24 cellular contexts compared by ENCODE assay signal in the genomic region with DNA sequence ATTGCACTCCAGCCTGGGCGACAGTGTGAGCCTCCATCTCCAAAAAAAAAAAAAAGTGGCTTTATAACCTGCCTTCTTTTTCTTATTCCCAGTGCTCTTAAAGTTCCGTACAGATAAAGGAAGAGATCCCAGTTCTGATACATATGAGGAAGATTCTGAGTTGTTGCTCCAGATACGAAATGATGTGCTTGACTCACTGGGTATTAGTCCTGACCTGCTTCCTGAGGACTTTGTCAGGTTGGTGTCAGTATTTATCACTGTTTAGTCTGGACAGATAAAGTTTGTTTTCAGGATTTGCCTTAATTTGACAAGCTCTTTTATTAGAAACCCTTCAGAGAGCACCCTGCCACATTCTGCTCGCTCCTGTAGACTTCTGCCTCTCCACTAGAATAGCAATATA.
"Had no signal": no experiment of that assay in that cellular context is flagged by ENCODE, and none has a peak within 500 bp of the region (broad histone marks: within the 10 kb centered on the region; RNA-seq: fewer than 3 reads in every experiment).

No MANE protein-coding gene starts in this region.

- H3K27ac ChIP-seq: coronary artery, esophagus muscularis mucosa, foreskin keratinocyte, gastroesophageal sphincter, heart left ventricle, hepatocyte, left lung, ovary, right lobe of liver, thoracic aorta, tibial nerve, upper lobe of left lung had no signal

- H3K4me2 ChIP-seq: hepatocyte had no signal

- H3K27ac Mint-ChIP-seq: effector memory CD8-positive, alpha-beta T cell; nephron progenitor cell; stimulated activated naive B cell treated with anti-CD40 and anti-IgM and Interleukin-4, amounts not matched to agents 10 μg/mL and 1 μg/mL and 100 μg/mL, for 72 hours; stimulated activated naive CD8-positive, alpha-beta T cell treated with anti-CD3 and anti-CD28 coated beads, Interleukin-15, Interleukin-2, amounts not matched to agents 100 ng/mL and 50 ng/mL, for 24 hours had no signal

- H3K4me3 Mint-ChIP-seq: effector memory CD8-positive, alpha-beta T cell; naive thymus-derived CD8-positive, alpha-beta T cell; nephron progenitor cell; stimulated activated naive B cell treated with anti-CD40 and anti-IgM and Interleukin-4, amounts not matched to agents 10 μg/mL and 1 μg/mL and 100 μg/mL, for 72 hours; stimulated activated naive CD8-positive, alpha-beta T cell treated with anti-CD3 and anti-CD28 coated beads, Interleukin-15, Interleukin-2, amounts not matched to agents 100 ng/mL and 50 ng/mL, for 24 hours had no signal

- H3K27me3 Mint-ChIP-seq: effector memory CD8-positive, alpha-beta T cell; naive thymus-derived CD8-positive, alpha-beta T cell; stimulated activated naive B cell treated with anti-CD40 and anti-IgM and Interleukin-4, amounts not matched to agents 10 μg/mL and 1 μg/mL and 100 μg/mL, for 72 hours; stimulated activated naive CD8-positive, alpha-beta T cell treated with anti-CD3 and anti-CD28 coated beads, Interleukin-15, Interleukin-2, amounts not matched to agents 100 ng/mL and 50 ng/mL, for 24 hours had no signal

- H3K4me3 ChIP-seq: coronary artery, esophagus muscularis mucosa, gastroesophageal sphincter, heart left ventricle, hepatocyte, left lung, ovary, right lobe of liver, thoracic aorta, tibial nerve, upper lobe of left lung had no signal

- DNase-seq: dermis blood vessel endothelial cell; effector memory CD8-positive, alpha-beta T cell; heart left ventricle; left cardiac atrium; left lung; mesenchymal stem cell; naive thymus-derived CD8-positive, alpha-beta T cell; nephron progenitor cell; nucleus accumbens; ovary; small intestine; stimulated activated CD4-positive, alpha-beta T cell treated with anti-CD3 and anti-CD28 coated beads, Interleukin-15, amount 100 ng/mL, for 24 hours; stimulated activated CD4-positive, alpha-beta T cell treated with anti-CD3 and anti-CD28 coated beads, Interleukin-2, amount 100 ng/mL, for 48 hours; stimulated activated naive B cell treated with anti-CD40 and anti-IgM and Interleukin-4, amounts not matched to agents 10 μg/mL and 1 μg/mL and 100 μg/mL, for 72 hours; upper lobe of left lung had no signal

- H3K4me1 ChIP-seq: foreskin keratinocyte, left lung, right lobe of liver, tibial nerve, upper lobe of left lung had no signal

- H2AFZ ChIP-seq: hepatocyte had no signal

- H3K9me3 ChIP-seq: esophagus muscularis mucosa, gastroesophageal sphincter, heart left ventricle, left lung, ovary, right lobe of liver, thoracic aorta, tibial nerve, upper lobe of left lung had no signal

- H3K27me3 ChIP-seq: esophagus muscularis mucosa, foreskin keratinocyte, gastroesophageal sphincter, heart left ventricle, hepatocyte, left lung, ovary, right lobe of liver, tibial nerve, upper lobe of left lung had no signal

- H3K36me3 ChIP-seq: ovary had no signal

- H3K9me3 Mint-ChIP-seq: effector memory CD8-positive, alpha-beta T cell; naive thymus-derived CD8-positive, alpha-beta T cell; nephron progenitor cell; stimulated activated naive B cell treated with anti-CD40 and anti-IgM and Interleukin-4, amounts not matched to agents 10 μg/mL and 1 μg/mL and 100 μg/mL, for 72 hours; stimulated activated naive CD8-positive, alpha-beta T cell treated with anti-CD3 and anti-CD28 coated beads, Interleukin-15, Interleukin-2, amounts not matched to agents 100 ng/mL and 50 ng/mL, for 24 hours had no signal

- ATAC-seq: effector memory CD8-positive, alpha-beta T cell; foreskin keratinocyte; gastroesophageal sphincter; heart left ventricle; left cardiac atrium; left lung; naive thymus-derived CD8-positive, alpha-beta T cell; right lobe of liver; stimulated activated naive B cell treated with anti-CD40 and anti-IgM and Interleukin-4, amounts not matched to agents 10 μg/mL and 1 μg/mL and 100 μg/mL, for 72 hours had no signal
